ENCODE assay signal across 8 cellular contexts in genomic region chr20:4161447-4162251, GRCh38. TPM values are rescaled to one million over a fixed set of nuclear protein-coding genes. Genes with fewer than 3 reads are reported as not detected.
DNase-seq lines count a peak whose midpoint lies in the region; ATAC-seq lines count a peak whose summit lies in the region.

No MANE protein-coding gene starts in this region.

- H3K36me3 ChIP-seq in adipocyte (ENCODE audit: control insufficient read depth, insufficient read depth, low read length, severe bottlenecking): no peaks in the 10 kb centered on the region

- H3K4me1 ChIP-seq in adipocyte (ENCODE audit: control insufficient read depth, insufficient read depth, low read length): peaks cover 16% of the 10 kb centered on the region

- ATAC-seq in HG03571 (IDR thresholded peaks at IDR 0.05; ENCODE audit: unreplicated experiment) (peak; percentile 71), GM18858 (IDR thresholded peaks at IDR 0.05; ENCODE audit: unreplicated experiment) (no peak), HG03565 (IDR thresholded peaks at IDR 0.05; ENCODE audit: unreplicated experiment) (no peak), GM21825 (IDR thresholded peaks at IDR 0.05; ENCODE audit: unreplicated experiment) (no peak)

- peak overlapping the region; percentile 63 for H3K9ac ChIP-seq in adipocyte (ENCODE audit: low read length)

- H3K9me3 ChIP-seq in adipocyte (ENCODE audit: control insufficient read depth, low read length): no peaks in the 10 kb centered on the region

- DNase-seq in DMS153 (lab: John Stamatoyannopoulos, UW) (peak; percentile 70), adipocyte (ENCODE audit: low read depth) (no peak), mucosa of gallbladder (ENCODE audit: low spot score) (peak; percentile 78), activated gamma-delta T cell (lab: John Stamatoyannopoulos, UW) (no peak)

- no peak overlapping the region for H3K4me3 ChIP-seq in adipocyte (ENCODE audit: low read length)

- no peaks in the 10 kb centered on the region for H3K27me3 ChIP-seq in adipocyte (replicated peaks; ENCODE audit: control insufficient read depth, insufficient read depth, low read length)

RNA-seq across cellular contexts. Expression of gene SMOX, which starts 13.0 kb away (rescaled TPM):
- total RNA-seq in mucosa of gallbladder: 57.3 TPM

Comparison
In these comparisons a context has a peak if more than half of its experiments do, and no peak if none do; other contexts are left out.
1. DNase-seq: peak in DMS153 (single experiment) and mucosa of gallbladder (single experiment); none in adipocyte (single experiment) and activated gamma-delta T cell (single experiment).